In the genomic region with DNA sequence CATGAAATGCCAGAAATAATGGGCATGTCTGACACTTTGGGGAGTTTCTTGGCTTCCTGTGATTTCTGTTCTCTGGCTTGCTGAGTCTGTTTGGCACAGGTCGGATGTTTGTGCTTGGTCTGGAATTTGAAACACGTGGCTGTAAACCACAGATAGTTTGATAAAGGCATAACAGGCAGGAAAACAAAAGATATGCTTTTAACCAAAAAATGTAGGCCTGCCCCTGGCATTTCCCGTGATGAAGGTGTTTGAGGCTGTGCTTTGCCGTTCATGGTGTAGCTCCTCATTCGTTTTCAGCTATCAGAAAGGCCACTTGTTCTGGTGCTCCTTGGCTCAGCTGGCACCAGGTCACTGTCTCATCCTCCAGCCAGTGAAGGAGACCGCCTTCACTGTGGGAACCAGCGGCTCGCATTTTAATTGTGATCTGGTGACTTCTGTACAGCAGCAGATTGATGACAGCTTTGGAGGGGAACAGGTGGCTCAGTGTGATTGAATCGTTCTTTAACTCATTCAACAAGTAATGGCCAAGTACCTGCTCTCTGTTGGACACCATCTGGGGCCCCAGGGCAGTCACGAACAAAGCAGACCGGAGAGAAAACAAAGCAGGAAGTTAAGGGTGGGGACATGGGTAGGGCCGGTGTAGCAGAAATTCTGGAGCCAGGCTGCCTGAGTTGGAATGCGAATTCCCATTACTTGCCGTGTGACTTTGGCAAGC, we compare ENCODE assay signal across 1 cellular context.
TF ChIP-seq lines count a peak whose summit lies in the region.

No MANE protein-coding gene starts in this region.

TF ChIP-seq in K562, 482 proteins besides CTCF, POLR2A, EP300 and RAD21 (continued from another document):
- TF ChIP-seq, protein P1, sequence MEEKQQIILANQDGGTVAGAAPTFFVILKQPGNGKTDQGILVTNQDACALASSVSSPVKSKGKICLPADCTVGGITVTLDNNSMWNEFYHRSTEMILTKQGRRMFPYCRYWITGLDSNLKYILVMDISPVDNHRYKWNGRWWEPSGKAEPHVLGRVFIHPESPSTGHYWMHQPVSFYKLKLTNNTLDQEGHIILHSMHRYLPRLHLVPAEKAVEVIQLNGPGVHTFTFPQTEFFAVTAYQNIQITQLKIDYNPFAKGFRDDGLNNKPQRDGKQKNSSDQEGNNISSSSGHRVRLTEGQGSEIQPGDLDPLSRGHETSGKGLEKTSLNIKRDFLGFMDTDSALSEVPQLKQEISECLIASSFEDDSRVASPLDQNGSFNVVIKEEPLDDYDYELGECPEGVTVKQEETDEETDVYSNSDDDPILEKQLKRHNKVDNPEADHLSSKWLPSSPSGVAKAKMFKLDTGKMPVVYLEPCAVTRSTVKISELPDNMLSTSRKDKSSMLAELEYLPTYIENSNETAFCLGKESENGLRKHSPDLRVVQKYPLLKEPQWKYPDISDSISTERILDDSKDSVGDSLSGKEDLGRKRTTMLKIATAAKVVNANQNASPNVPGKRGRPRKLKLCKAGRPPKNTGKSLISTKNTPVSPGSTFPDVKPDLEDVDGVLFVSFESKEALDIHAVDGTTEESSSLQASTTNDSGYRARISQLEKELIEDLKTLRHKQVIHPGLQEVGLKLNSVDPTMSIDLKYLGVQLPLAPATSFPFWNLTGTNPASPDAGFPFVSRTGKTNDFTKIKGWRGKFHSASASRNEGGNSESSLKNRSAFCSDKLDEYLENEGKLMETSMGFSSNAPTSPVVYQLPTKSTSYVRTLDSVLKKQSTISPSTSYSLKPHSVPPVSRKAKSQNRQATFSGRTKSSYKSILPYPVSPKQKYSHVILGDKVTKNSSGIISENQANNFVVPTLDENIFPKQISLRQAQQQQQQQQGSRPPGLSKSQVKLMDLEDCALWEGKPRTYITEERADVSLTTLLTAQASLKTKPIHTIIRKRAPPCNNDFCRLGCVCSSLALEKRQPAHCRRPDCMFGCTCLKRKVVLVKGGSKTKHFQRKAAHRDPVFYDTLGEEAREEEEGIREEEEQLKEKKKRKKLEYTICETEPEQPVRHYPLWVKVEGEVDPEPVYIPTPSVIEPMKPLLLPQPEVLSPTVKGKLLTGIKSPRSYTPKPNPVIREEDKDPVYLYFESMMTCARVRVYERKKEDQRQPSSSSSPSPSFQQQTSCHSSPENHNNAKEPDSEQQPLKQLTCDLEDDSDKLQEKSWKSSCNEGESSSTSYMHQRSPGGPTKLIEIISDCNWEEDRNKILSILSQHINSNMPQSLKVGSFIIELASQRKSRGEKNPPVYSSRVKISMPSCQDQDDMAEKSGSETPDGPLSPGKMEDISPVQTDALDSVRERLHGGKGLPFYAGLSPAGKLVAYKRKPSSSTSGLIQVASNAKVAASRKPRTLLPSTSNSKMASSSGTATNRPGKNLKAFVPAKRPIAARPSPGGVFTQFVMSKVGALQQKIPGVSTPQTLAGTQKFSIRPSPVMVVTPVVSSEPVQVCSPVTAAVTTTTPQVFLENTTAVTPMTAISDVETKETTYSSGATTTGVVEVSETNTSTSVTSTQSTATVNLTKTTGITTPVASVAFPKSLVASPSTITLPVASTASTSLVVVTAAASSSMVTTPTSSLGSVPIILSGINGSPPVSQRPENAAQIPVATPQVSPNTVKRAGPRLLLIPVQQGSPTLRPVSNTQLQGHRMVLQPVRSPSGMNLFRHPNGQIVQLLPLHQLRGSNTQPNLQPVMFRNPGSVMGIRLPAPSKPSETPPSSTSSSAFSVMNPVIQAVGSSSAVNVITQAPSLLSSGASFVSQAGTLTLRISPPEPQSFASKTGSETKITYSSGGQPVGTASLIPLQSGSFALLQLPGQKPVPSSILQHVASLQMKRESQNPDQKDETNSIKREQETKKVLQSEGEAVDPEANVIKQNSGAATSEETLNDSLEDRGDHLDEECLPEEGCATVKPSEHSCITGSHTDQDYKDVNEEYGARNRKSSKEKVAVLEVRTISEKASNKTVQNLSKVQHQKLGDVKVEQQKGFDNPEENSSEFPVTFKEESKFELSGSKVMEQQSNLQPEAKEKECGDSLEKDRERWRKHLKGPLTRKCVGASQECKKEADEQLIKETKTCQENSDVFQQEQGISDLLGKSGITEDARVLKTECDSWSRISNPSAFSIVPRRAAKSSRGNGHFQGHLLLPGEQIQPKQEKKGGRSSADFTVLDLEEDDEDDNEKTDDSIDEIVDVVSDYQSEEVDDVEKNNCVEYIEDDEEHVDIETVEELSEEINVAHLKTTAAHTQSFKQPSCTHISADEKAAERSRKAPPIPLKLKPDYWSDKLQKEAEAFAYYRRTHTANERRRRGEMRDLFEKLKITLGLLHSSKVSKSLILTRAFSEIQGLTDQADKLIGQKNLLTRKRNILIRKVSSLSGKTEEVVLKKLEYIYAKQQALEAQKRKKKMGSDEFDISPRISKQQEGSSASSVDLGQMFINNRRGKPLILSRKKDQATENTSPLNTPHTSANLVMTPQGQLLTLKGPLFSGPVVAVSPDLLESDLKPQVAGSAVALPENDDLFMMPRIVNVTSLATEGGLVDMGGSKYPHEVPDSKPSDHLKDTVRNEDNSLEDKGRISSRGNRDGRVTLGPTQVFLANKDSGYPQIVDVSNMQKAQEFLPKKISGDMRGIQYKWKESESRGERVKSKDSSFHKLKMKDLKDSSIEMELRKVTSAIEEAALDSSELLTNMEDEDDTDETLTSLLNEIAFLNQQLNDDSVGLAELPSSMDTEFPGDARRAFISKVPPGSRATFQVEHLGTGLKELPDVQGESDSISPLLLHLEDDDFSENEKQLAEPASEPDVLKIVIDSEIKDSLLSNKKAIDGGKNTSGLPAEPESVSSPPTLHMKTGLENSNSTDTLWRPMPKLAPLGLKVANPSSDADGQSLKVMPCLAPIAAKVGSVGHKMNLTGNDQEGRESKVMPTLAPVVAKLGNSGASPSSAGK (IDR thresholded peaks at IDR 0.05): peak; percentile 35; the same call in 1 of the 2 replicates
- TF ChIP-seq ZSCAN32 (CRISPR knock-in tag; IDR thresholded peaks at IDR 0.05) (no peak), CHCHD3 (CRISPR knock-in tag; IDR thresholded peaks at IDR 0.05) (no peak), PCBP2 (IDR thresholded peaks at IDR 0.05; ENCODE audit: low read depth, low read length, poor library complexity, severe bottlenecking) (no peak), MEIS2 (IDR thresholded peaks at IDR 0.05; ENCODE audit: partially characterized antibody) (peak; percentile 51), RBM14 (IDR thresholded peaks at IDR 0.05; ENCODE audit: borderline replicate concordance, insufficient read depth, low read depth, low read length) (no peak), MTA3 (IDR thresholded peaks at IDR 0.05; ENCODE audit: borderline replicate concordance) (peak; percentile 39; the same call in 1 of the 2 replicates), ZC3H4 (CRISPR knock-in tag; IDR thresholded peaks at IDR 0.05; ENCODE audit: borderline replicate concordance) (no peak), THRAP3 (IDR thresholded peaks at IDR 0.05; ENCODE audit: borderline replicate concordance) (no peak), ZSCAN29 (IDR thresholded peaks at IDR 0.05) (no peak), ZNF224 (CRISPR knock-in tag; IDR thresholded peaks at IDR 0.05) (no peak), TCF3 (CRISPR knock-in tag; IDR thresholded peaks at IDR 0.05) (no peak), HDAC1 (IDR thresholded peaks at IDR 0.05) (no peak), MCM3 (IDR thresholded peaks at IDR 0.05) (no peak), TEAD4 (IDR thresholded peaks at IDR 0.05; ENCODE audit: low read length) (peak; percentile 87), TEAD4 (CRISPR knock-in tag; IDR thresholded peaks at IDR 0.05; ENCODE audit: borderline replicate concordance) (no peak), BHLHE40 (IDR thresholded peaks at IDR 0.05; ENCODE audit: low read length) (peak; percentile 66), TARDBP (IDR thresholded peaks at IDR 0.05) (no peak), TAL1 (IDR thresholded peaks at IDR 0.05) (peak; percentile 41; the same call in 1 of the 2 replicates), SOX6 (IDR thresholded peaks at IDR 0.05) (peak; percentile 82), POLR2AphosphoS2 (IDR thresholded peaks at IDR 0.05; ENCODE audit: low read length) (no peak), DPF2 (IDR thresholded peaks at IDR 0.05) (peak; percentile 33; the same call in 1 of the 2 replicates), MTA2 (IDR thresholded peaks at IDR 0.05; ENCODE audit: low read depth) (no peak), ZNF57 (CRISPR knock-in tag; IDR thresholded peaks at IDR 0.05) (no peak), KLF10 (CRISPR knock-in tag; IDR thresholded peaks at IDR 0.05) (no peak), SMARCA5 (IDR thresholded peaks at IDR 0.05) (no peak), ZNF174 (CRISPR knock-in tag; IDR thresholded peaks at IDR 0.05) (no peak), NCOA2 (IDR thresholded peaks at IDR 0.05; ENCODE audit: partially characterized antibody in 2 of 2) (no peak), IFI16 (CRISPR knock-in tag; IDR thresholded peaks at IDR 0.05) (no peak)
- TF ChIP-seq, protein P2, sequence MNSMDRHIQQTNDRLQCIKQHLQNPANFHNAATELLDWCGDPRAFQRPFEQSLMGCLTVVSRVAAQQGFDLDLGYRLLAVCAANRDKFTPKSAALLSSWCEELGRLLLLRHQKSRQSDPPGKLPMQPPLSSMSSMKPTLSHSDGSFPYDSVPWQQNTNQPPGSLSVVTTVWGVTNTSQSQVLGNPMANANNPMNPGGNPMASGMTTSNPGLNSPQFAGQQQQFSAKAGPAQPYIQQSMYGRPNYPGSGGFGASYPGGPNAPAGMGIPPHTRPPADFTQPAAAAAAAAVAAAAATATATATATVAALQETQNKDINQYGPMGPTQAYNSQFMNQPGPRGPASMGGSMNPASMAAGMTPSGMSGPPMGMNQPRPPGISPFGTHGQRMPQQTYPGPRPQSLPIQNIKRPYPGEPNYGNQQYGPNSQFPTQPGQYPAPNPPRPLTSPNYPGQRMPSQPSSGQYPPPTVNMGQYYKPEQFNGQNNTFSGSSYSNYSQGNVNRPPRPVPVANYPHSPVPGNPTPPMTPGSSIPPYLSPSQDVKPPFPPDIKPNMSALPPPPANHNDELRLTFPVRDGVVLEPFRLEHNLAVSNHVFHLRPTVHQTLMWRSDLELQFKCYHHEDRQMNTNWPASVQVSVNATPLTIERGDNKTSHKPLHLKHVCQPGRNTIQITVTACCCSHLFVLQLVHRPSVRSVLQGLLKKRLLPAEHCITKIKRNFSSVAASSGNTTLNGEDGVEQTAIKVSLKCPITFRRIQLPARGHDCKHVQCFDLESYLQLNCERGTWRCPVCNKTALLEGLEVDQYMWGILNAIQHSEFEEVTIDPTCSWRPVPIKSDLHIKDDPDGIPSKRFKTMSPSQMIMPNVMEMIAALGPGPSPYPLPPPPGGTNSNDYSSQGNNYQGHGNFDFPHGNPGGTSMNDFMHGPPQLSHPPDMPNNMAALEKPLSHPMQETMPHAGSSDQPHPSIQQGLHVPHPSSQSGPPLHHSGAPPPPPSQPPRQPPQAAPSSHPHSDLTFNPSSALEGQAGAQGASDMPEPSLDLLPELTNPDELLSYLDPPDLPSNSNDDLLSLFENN (IDR thresholded peaks at IDR 0.05; ENCODE audit: low read depth in 2 of 2, low read length in 2 of 2): no peak
- TF ChIP-seq, protein P3, sequence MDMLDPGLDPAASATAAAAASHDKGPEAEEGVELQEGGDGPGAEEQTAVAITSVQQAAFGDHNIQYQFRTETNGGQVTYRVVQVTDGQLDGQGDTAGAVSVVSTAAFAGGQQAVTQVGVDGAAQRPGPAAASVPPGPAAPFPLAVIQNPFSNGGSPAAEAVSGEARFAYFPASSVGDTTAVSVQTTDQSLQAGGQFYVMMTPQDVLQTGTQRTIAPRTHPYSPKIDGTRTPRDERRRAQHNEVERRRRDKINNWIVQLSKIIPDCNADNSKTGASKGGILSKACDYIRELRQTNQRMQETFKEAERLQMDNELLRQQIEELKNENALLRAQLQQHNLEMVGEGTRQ (CRISPR knock-in tag; IDR thresholded peaks at IDR 0.05): 0 out of 2 replicates have a peak, but pooled peaks have one; percentile 5
- TF ChIP-seq, protein P4, sequence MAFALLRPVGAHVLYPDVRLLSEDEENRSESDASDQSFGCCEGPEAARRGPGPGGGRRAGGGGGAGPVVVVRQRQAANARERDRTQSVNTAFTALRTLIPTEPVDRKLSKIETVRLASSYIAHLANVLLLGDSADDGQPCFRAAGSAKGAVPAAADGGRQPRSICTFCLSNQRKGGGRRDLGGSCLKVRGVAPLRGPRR (CRISPR knock-in tag; IDR thresholded peaks at IDR 0.05): no peak
- TF ChIP-seq, protein P5, sequence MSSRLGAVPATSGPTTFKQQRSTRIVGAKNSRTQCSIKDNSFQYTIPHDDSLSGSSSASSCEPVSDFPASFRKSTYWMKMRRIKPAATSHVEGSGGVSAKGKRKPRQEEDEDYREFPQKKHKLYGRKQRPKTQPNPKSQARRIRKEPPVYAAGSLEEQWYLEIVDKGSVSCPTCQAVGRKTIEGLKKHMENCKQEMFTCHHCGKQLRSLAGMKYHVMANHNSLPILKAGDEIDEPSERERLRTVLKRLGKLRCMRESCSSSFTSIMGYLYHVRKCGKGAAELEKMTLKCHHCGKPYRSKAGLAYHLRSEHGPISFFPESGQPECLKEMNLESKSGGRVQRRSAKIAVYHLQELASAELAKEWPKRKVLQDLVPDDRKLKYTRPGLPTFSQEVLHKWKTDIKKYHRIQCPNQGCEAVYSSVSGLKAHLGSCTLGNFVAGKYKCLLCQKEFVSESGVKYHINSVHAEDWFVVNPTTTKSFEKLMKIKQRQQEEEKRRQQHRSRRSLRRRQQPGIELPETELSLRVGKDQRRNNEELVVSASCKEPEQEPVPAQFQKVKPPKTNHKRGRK (tag; IDR thresholded peaks at IDR 0.05): no peak
- TF ChIP-seq, protein P6, sequence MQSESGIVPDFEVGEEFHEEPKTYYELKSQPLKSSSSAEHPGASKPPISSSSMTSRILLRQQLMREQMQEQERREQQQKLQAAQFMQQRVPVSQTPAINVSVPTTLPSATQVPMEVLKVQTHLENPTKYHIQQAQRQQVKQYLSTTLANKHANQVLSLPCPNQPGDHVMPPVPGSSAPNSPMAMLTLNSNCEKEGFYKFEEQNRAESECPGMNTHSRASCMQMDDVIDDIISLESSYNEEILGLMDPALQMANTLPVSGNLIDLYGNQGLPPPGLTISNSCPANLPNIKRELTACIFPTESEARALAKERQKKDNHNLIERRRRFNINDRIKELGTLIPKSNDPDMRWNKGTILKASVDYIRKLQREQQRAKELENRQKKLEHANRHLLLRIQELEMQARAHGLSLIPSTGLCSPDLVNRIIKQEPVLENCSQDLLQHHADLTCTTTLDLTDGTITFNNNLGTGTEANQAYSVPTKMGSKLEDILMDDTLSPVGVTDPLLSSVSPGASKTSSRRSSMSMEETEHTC (IDR thresholded peaks at IDR 0.05): 0 out of 2 replicates have a peak, but pooled peaks have one; percentile 27
- TF ChIP-seq, protein P7, sequence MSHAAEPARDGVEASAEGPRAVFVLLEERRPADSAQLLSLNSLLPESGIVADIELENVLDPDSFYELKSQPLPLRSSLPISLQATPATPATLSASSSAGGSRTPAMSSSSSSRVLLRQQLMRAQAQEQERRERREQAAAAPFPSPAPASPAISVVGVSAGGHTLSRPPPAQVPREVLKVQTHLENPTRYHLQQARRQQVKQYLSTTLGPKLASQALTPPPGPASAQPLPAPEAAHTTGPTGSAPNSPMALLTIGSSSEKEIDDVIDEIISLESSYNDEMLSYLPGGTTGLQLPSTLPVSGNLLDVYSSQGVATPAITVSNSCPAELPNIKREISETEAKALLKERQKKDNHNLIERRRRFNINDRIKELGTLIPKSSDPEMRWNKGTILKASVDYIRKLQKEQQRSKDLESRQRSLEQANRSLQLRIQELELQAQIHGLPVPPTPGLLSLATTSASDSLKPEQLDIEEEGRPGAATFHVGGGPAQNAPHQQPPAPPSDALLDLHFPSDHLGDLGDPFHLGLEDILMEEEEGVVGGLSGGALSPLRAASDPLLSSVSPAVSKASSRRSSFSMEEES (CRISPR knock-in tag; IDR thresholded peaks at IDR 0.05): no peak
